In genomic region chr10:1183746-1184145, GRCh38 we compare ENCODE assay signal across 19 cellular contexts.
"Had no signal": no experiment of that assay in that cellular context is flagged by ENCODE, and none has a peak within 500 bp of the region (broad histone marks: within the 10 kb centered on the region; RNA-seq: fewer than 3 reads in every experiment).

No MANE protein-coding gene starts in this region.

- ATAC-seq: activated CD4-positive, CD25-positive, alpha-beta regulatory T cell treated with anti-CD3 and anti-CD28 coated beads, Interleukin-2, amount 50 U/mL, for 24 hours; left colon; stimulated activated naive CD8-positive, alpha-beta T cell treated with anti-CD3 and anti-CD28 coated beads, Interleukin-15, amount 100 ng/mL, for 72 hours had no signal

- H3K27ac ChIP-seq: epithelial cell of prostate, skin epidermis, testis, upper lobe of left lung had no signal

- H3K4me3 ChIP-seq: lung, skin epidermis, testis, upper lobe of left lung had no signal

- H3K36me3 ChIP-seq: upper lobe of left lung had no signal

- FAIRE-seq: colon, islet of Langerhans had no signal

- DNase-seq: activated CD4-positive, alpha-beta T cell treated with anti-CD3 and anti-CD28 coated beads, Interleukin-2, amount 50 U/mL, for 1 hour; activated CD8-positive, alpha-beta memory T cell treated with anti-CD3 and anti-CD28 coated beads, Interleukin-2, amount 50 U/mL, for 48 hours; activated gamma-delta T cell; activated T-cell treated with anti-CD3 and anti-CD28 coated beads, Interleukin-2, amount 50 U/mL, for 48 hours; endodermal cell; foreskin fibroblast; hippocampal formation; left colon; stimulated activated CD4-positive, alpha-beta T cell treated with anti-CD3 and anti-CD28 coated beads, Interleukin-15, amount 100 ng/mL, for 24 hours; stimulated activated CD4-positive, alpha-beta T cell treated with anti-CD3 and anti-CD28 coated beads, Interleukin-2, amount 100 ng/mL, for 48 hours; stimulated activated naive CD8-positive, alpha-beta T cell treated with anti-CD3 and anti-CD28 coated beads, Interleukin-15, amount 100 ng/mL, for 72 hours; testis; upper lobe of left lung had no signal

- H3K9me3 ChIP-seq: testis, upper lobe of left lung had no signal

- H3K4me1 ChIP-seq: upper lobe of left lung had no signal

- H3K27me3 ChIP-seq: testis, upper lobe of left lung had no signal
